ENCODE assay signal across 11 cellular contexts in the genomic region with DNA sequence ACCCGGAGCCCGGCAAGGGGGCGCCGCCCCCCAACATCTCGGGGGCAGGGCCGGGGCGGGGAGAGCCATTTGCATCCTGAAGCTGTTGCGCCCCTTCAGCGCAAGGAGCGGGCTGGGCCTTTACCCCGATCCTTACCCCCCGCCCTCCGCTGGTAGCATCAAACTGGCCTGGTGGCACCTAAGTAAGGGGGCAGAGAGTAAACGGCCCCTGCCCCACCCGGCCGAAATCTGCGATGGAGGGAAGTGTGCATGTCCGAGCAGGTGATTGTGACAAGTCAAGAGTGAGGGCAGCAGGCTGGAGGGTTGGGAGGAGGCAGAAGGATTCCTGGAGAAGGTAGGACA.
DNase-seq lines count a peak whose midpoint lies in the region; ATAC-seq and TF ChIP-seq lines count a peak whose summit lies in the region.
"Had no signal": no experiment of that assay in that cellular context is flagged by ENCODE, and none has a peak within 500 bp of the region (broad histone marks: within the 10 kb centered on the region; RNA-seq: fewer than 3 reads in every experiment).

No MANE protein-coding gene starts in this region.

- TF ChIP-seq CTCF in heart right ventricle (IDR thresholded peaks at IDR 0.05) = no peak
- no peak for TF ChIP-seq CTCF in epithelial cell of proximal tubule (conservative IDR thresholded peaks at IDR 0.05; ENCODE audit: low read depth, low read length)
- TF ChIP-seq CTCF in nephron progenitor cell (IDR thresholded peaks at IDR 0.05) = no peak
- no peak for TF ChIP-seq CTCF in upper lobe of left lung (IDR thresholded peaks at IDR 0.05)

- peaks cover 6% of the 10 kb centered on the region for H3K9me3 Mint-ChIP-seq in nephron progenitor cell

- peaks cover 51% of the 10 kb centered on the region for H3K27me3 Mint-ChIP-seq in nephron progenitor cell (ENCODE audit: low read depth, poor library complexity)

- H3K36me3 Mint-ChIP-seq in nephron progenitor cell (ENCODE audit: low read depth) = no peaks in the 10 kb centered on the region

- peaks cover 15% of the 10 kb centered on the region for H3K4me1 Mint-ChIP-seq in nephron progenitor cell

- H3K4me1 ChIP-seq in heart right ventricle (peaks cover 0 to 11% (median 7%) of the 10 kb centered on the region in 9 donors), upper lobe of left lung (peaks cover 5 to 13% (median 11%) of the 10 kb centered on the region in 4 donors)

- peak overlapping the region in 9 of 10 donors; percentile 50 to 63 (median 60) for H3K4me3 ChIP-seq in heart right ventricle
- H3K4me3 ChIP-seq in epithelial cell of proximal tubule (ENCODE audit: low read depth, low read length) = peak overlapping the region; percentile 56
- peak overlapping the region in 3 of 4 donors; percentile 40 to 53 (median 50) for H3K4me3 ChIP-seq in upper lobe of left lung
- H3K4me3 ChIP-seq: PC-9 had no signal

- TF ChIP-seq POLR2A in upper lobe of left lung (IDR thresholded peaks at IDR 0.05) = no peak

- H3K4me3 Mint-ChIP-seq in nephron progenitor cell = peak overlapping the region; percentile 82

- no peak overlapping the region for H3K27ac Mint-ChIP-seq in nephron progenitor cell

- H3K27ac ChIP-seq in heart right ventricle = no peak overlapping the region
- no peak overlapping the region for H3K27ac ChIP-seq in upper lobe of left lung
- H3K27ac ChIP-seq: PC-9 had no signal

- DNase-seq in heart right ventricle = peak in 1 of 2 donors; percentile 13
- DNase-seq in Right ventricle myocardium superior = no peak
- DNase-seq in epithelial cell of proximal tubule (ENCODE audit: low read depth) = no peak
- DNase-seq in nephron progenitor cell = no peak
- no peak for DNase-seq in upper lobe of left lung
- no peak for DNase-seq in HuH-7 (ENCODE audit: low spot score)
- DNase-seq in H4 (ENCODE audit: low spot score) = no peak
- DNase-seq: activated CD4-positive, alpha-beta T cell treated with anti-CD3 and anti-CD28 coated beads for 1 hour; NCI-H1694; PC-9 had no signal

- WGBS in heart right ventricle, 2 donors = 30 to 38% methylated on average over 18 of the region's 18 CpGs
- 56 to 58% methylated on average over 11 to 13 of the region's 18 CpGs for WGBS in upper lobe of left lung, 2 donors

- H3K27me3 ChIP-seq in heart right ventricle (peaks cover 0 to 48% (median 21%) of the 10 kb centered on the region in 7 donors), upper lobe of left lung (peaks cover 0 to 14% (median 7%) of the 10 kb centered on the region in 4 donors)

- TF ChIP-seq EP300 in upper lobe of left lung (IDR thresholded peaks at IDR 0.05) = no peak

- H3K36me3 ChIP-seq in heart right ventricle (no peaks in the 10 kb centered on the region), upper lobe of left lung (no peaks in the 10 kb centered on the region)

- ATAC-seq in heart right ventricle (no peak), Right ventricle myocardium superior (ENCODE audit: poor library complexity) (no peak), upper lobe of left lung (ENCODE audit: low FRiP score in 2 of 2) (no peak), HG03520 (IDR thresholded peaks at IDR 0.05; ENCODE audit: unreplicated experiment) (no peak)

- intact Hi-C loops in heart right ventricle (cut with DNase I) = loop anchor here in 1 of 10 donors (10.0 kb wide), 1 partner anchor 639 kb away; no protein-coding TSS in a partner anchor
- intact Hi-C loops in Right ventricle myocardium superior (cut with DNase I) = no loop called here

- H3K9me3 ChIP-seq in heart right ventricle (peaks cover 0 to 3% (median 0%) of the 10 kb centered on the region in 11 donors), upper lobe of left lung (no peaks in the 10 kb centered on the region)
